25 cellular contexts compared by ENCODE assay signal in genomic region chr4:3364634-3365314, GRCh38.
"Had no signal": no experiment of that assay in that cellular context is flagged by ENCODE, and none has a peak within 500 bp of the region (broad histone marks: within the 10 kb centered on the region; RNA-seq: fewer than 3 reads in every experiment).

No MANE protein-coding gene starts in this region.

- H3K9me3 Mint-ChIP-seq: activated naive CD8-positive, alpha-beta T cell treated with anti-CD3 and anti-CD28 coated beads for 36 hours; activated T-helper 1 cell treated with anti-CD3 and anti-CD28 coated beads, Interleukin-12 subunit alpha, Interleukin-12 subunit beta, Interleukin-2, Interleukin-4 antibody, amounts not matched to agents 30 ng/mL and 10 ng/mL and 1 ng/mL, durations not matched to agents 14 hours and 24 hours and 36 hours; dendritic cell treated with granulocyte-macrophage colony-stimulating factor and Interleukin-4, amounts not matched to agents 40 ng/mL and 50 ng/mL, for 4 days; immature natural killer cell; naive thymus-derived CD8-positive, alpha-beta T cell had no signal

- H3K36me3 ChIP-seq: esophagus squamous epithelium, heart right ventricle, neutrophil, pancreas, tibial artery, uterus had no signal

- H3K36me3 Mint-ChIP-seq: immature natural killer cell; naive thymus-derived CD8-positive, alpha-beta T cell had no signal

- H3K4me3 Mint-ChIP-seq: activated CD4-positive, alpha-beta T cell treated with anti-CD3 and anti-CD28 coated beads, Interleukin-2, amount 10 ng/mL, durations not matched to agents 7 days and 5 days; activated CD8-positive, alpha-beta T cell treated with anti-CD3 and anti-CD28 coated beads, Interleukin-2, amount 10 ng/mL, durations not matched to agents 7 days and 5 days; activated naive CD8-positive, alpha-beta T cell treated with anti-CD3 and anti-CD28 coated beads for 36 hours; activated T-helper 1 cell treated with anti-CD3 and anti-CD28 coated beads, Interleukin-12 subunit alpha, Interleukin-12 subunit beta, Interleukin-2, Interleukin-4 antibody, amounts not matched to agents 30 ng/mL and 10 ng/mL and 1 ng/mL, durations not matched to agents 14 hours and 24 hours and 36 hours; dendritic cell treated with granulocyte-macrophage colony-stimulating factor and Interleukin-4, amounts not matched to agents 40 ng/mL and 50 ng/mL, for 4 days; immature natural killer cell; naive thymus-derived CD8-positive, alpha-beta T cell had no signal

- H3K27me3 ChIP-seq: heart right ventricle, pancreas, tibial artery, uterus had no signal

- DNase-seq: activated CD4-positive, alpha-beta T cell treated with anti-CD3 and anti-CD28 coated beads, Interleukin-2, amount 10 ng/mL, durations not matched to agents 7 days and 5 days; activated CD4-positive, CD25-positive, alpha-beta regulatory T cell; activated CD8-positive, alpha-beta T cell treated with anti-CD3 and anti-CD28 coated beads, Interleukin-2, amount 10 ng/mL, durations not matched to agents 7 days and 5 days; activated naive CD8-positive, alpha-beta T cell treated with anti-CD3 and anti-CD28 coated beads for 36 hours; amniotic stem cell; effector CD8-positive, alpha-beta T cell; esophagus squamous epithelium; heart right ventricle; immature natural killer cell; kidney glomerular epithelial cell; pancreas; stimulated activated CD4-positive, alpha-beta T cell treated with anti-CD3 and anti-CD28 coated beads, Interleukin-12 subunit alpha, Interleukin-12 subunit beta, amount 100 ng/mL, for 4 hours; stimulated activated CD4-positive, alpha-beta T cell treated with anti-CD3 and anti-CD28 coated beads, Interleukin-1b, Interleukin-23, amount 100 ng/mL, for 48 hours; stimulated activated CD8-positive, alpha-beta memory T cell treated with anti-CD3 and anti-CD28 coated beads, Interleukin-4, amount 100 ng/mL, for 48 hours; stimulated activated naive CD4-positive, alpha-beta T cell treated with Interleukin-2 at 50 U/mL for 16 hours; substantia nigra; T-helper 1 cell; T-helper 9 cell; tibial artery; uterus had no signal

- H3K27ac Mint-ChIP-seq: activated CD4-positive, alpha-beta T cell treated with anti-CD3 and anti-CD28 coated beads, Interleukin-2, amount 10 ng/mL, durations not matched to agents 7 days and 5 days; activated CD8-positive, alpha-beta T cell treated with anti-CD3 and anti-CD28 coated beads, Interleukin-2, amount 10 ng/mL, durations not matched to agents 7 days and 5 days; activated naive CD8-positive, alpha-beta T cell treated with anti-CD3 and anti-CD28 coated beads for 36 hours; activated T-helper 1 cell treated with anti-CD3 and anti-CD28 coated beads, Interleukin-12 subunit alpha, Interleukin-12 subunit beta, Interleukin-2, Interleukin-4 antibody, amounts not matched to agents 30 ng/mL and 10 ng/mL and 1 ng/mL, durations not matched to agents 14 hours and 24 hours and 36 hours; immature natural killer cell had no signal

- H3K9me3 ChIP-seq: esophagus squamous epithelium, heart right ventricle, neutrophil, pancreas, tibial artery, uterus had no signal

- ATAC-seq: activated CD8-positive, alpha-beta T cell treated with anti-CD3 and anti-CD28 coated beads, Interleukin-2, amount 10 ng/mL, durations not matched to agents 7 days and 5 days; naive thymus-derived CD8-positive, alpha-beta T cell had no signal

- H3K27ac ChIP-seq: esophagus squamous epithelium, heart right ventricle, neutrophil, pancreas, tibial artery, uterus had no signal

- FAIRE-seq: endothelial cell of umbilical vein, pancreas had no signal

- H3K4me3 ChIP-seq: esophagus squamous epithelium, heart right ventricle, pancreas, tibial artery, uterus had no signal
